ENCODE assay signal across 28 cellular contexts in the genomic region with DNA sequence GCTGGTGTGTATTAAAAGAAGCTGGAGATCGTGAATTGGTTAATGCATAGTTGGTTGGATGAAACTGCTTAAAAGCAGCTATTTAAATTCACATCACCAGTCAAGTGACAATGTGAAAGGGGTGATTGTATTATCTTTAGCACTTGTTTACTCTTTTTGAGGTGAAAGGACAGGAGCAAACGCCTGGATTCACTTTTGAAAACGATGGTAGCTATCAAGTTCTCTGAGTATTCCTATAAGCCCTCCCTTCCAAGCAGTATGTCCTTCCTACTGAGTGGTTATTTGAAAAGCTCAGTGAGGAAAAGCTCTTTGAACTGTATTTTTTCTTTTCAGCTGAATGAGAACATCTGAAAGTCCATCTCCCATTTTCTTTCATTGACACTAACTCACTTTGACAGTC. TPM values are rescaled to one million over a fixed set of nuclear protein-coding genes. Genes with fewer than 3 reads are reported as not detected.
"Had no signal": no experiment of that assay in that cellular context is flagged by ENCODE, and none has a peak within 500 bp of the region (broad histone marks: within the 10 kb centered on the region; RNA-seq: fewer than 3 reads in every experiment).

No MANE protein-coding gene starts in this region.

- FAIRE-seq: pancreas, small intestine had no signal

- ATAC-seq: naive thymus-derived CD4-positive, alpha-beta T cell; natural killer cell; pancreas; right cardiac atrium; right lobe of liver; stimulated activated effector memory CD8-positive, alpha-beta T cell treated with anti-CD3 and anti-CD28 coated beads, Interleukin-12 subunit alpha, Interleukin-12 subunit beta, amount 100 ng/mL, for 72 hours; stimulated activated naive B cell treated with anti-CD40 and anti-IgM and Interleukin-4, amounts not matched to agents 10 μg/mL and 1 μg/mL and 100 μg/mL, for 72 hours; upper lobe of right lung had no signal

- H3K4me1 ChIP-seq: pancreas, prostate gland, right lobe of liver, stomach, testis, tibial artery, upper lobe of right lung, uterus had no signal

- H3K27ac ChIP-seq: neutrophil, pancreas, prostate gland, right lobe of liver, stomach, testis, tibial artery, transverse colon, upper lobe of right lung had no signal

- H3K4me3 ChIP-seq: pancreas, prostate gland, right lobe of liver, sigmoid colon, stomach, testis, tibial artery, transverse colon, upper lobe of right lung, uterus had no signal

- H3K27me3 ChIP-seq: neutrophil, pancreas, right lobe of liver, sigmoid colon, stomach, testis, tibial artery, transverse colon, upper lobe of right lung, uterus had no signal

- H3K36me3 ChIP-seq: neutrophil, pancreas, prostate gland, right lobe of liver, sigmoid colon, stomach, tibial artery, transverse colon, upper lobe of right lung, uterus had no signal

- H3K9me3 ChIP-seq: neutrophil, pancreas, prostate gland, right lobe of liver, sigmoid colon, stomach, testis, tibial artery, transverse colon, upper lobe of right lung, uterus had no signal

- DNase-seq: naive thymus-derived CD4-positive, alpha-beta T cell; natural killer cell; nucleus accumbens; pancreas; right cardiac atrium; right lobe of liver; sigmoid colon; small intestine; stimulated activated CD4-positive, alpha-beta T cell treated with anti-CD3 and anti-CD28 coated beads, Interleukin-15, amount 100 ng/mL, for 24 hours; stimulated activated CD4-positive, alpha-beta T cell treated with anti-CD3 and anti-CD28 coated beads, Interleukin-2, amount 100 ng/mL, for 24 hours; stimulated activated CD4-positive, alpha-beta T cell treated with anti-CD3 and anti-CD28 coated beads, Interleukin-2, amount 100 ng/mL, for 48 hours; stimulated activated CD4-positive, alpha-beta T cell treated with anti-CD3 and anti-CD28 coated beads, Interleukin-4, amount 100 ng/mL, for 24 hours; stimulated activated naive B cell treated with anti-CD40 and anti-IgM and Interleukin-4, amounts not matched to agents 10 μg/mL and 1 μg/mL and 100 μg/mL, for 72 hours; stimulated activated naive CD4-positive, alpha-beta T cell treated with Interleukin-2 at 50 U/mL for 16 hours; stomach; testis; tibial artery; transverse colon; upper lobe of right lung; uterus had no signal

RNA-seq across cellular contexts. Expression of a gene that starts 59.2 kb away (rescaled TPM):
- total RNA-seq: naive thymus-derived CD4-positive, alpha-beta T cell; natural killer cell; neural crest cell; osteocyte; pulmonary artery endothelial cell; right cardiac atrium; skeletal muscle tissue; subcutaneous adipose tissue had no signal
